In the genomic region with DNA sequence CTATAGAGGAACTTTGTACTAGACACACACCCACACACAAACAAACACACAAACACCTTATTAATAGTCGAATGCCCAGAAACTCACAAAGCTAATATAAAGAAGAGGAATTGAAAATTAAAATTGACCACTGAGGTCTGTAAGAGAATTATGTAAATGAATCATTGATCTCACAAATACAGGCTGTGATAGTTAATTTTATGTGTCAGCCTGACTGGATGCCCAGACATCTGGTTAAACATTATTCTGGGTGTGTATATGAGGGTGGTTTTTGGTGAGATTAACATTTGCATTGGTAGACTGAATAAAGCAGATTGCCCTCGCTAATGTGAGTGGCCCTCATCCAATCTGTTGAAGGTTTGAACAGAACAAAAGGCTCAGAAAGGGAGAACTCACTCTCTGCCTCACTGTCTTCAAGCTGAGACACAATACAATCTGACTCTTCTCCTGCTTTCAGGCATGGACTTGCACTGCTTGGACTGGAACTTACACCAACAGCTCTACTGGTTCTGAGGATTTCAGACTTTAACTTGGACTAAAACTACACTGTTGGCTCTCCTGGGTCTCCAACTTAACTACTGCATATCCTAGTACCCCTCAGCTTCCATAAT, we compare ENCODE assay signal across 19 cellular contexts.
DNase-seq lines count a peak whose midpoint lies in the region; ATAC-seq and TF ChIP-seq lines count a peak whose summit lies in the region.
"Had no signal": no experiment of that assay in that cellular context is flagged by ENCODE, and none has a peak within 500 bp of the region (broad histone marks: within the 10 kb centered on the region; RNA-seq: fewer than 3 reads in every experiment).

No MANE protein-coding gene starts in this region.

- peak; percentile 19 for DNase-seq in fibroblast of the aortic adventitia (ENCODE audit: low read depth)
- DNase-seq in NCI-H146 (lab: John Stamatoyannopoulos, UW) = no peak
- no peak for DNase-seq in SHP77 (lab: John Stamatoyannopoulos, UW)
- no peak for DNase-seq in adrenal gland
- DNase-seq in hypothalamus (lab: John Stamatoyannopoulos, UW) = no peak
- DNase-seq: activated CD8-positive, alpha-beta T cell treated with anti-CD3 and anti-CD28 coated beads, Interleukin-2, amount 10 ng/mL, durations not matched to agents 7 days and 5 days; activated effector memory CD4-positive, alpha-beta T cell treated with Interleukin-2 at 50 U/mL for 16 hours; dorsolateral prefrontal cortex; foreskin fibroblast; mesenchymal stem cell; NCI-H2081; NK-92 treated with Interleukin-12 subunit alpha and Interleukin-12 subunit beta, amount 100 ng/mL, for 24 hours; sigmoid colon; SJCRH30; stimulated activated CD4-positive, alpha-beta T cell treated with anti-CD3 and anti-CD28 coated beads, Interleukin-4, amount 100 ng/mL, for 1 hour; transverse colon had no signal

- H3K4me3 ChIP-seq in fibroblast of the aortic adventitia (ENCODE audit: low read depth, low read length) (no peak overlapping the region), adrenal gland (no peak overlapping the region)
- H3K4me3 ChIP-seq: dorsolateral prefrontal cortex, sigmoid colon, SJCRH30, transverse colon had no signal

- 58 to 79% (median 76%) methylated on average over 2 of the region's 2 CpGs for WGBS in adrenal gland, 4 donors

- ATAC-seq in GM18520 (IDR thresholded peaks at IDR 0.05; ENCODE audit: unreplicated experiment) (peak; percentile 57), GM19468 (IDR thresholded peaks at IDR 0.05; ENCODE audit: extremely low read depth, unreplicated experiment) (peak; percentile 55), HG03175 (IDR thresholded peaks at IDR 0.05; ENCODE audit: unreplicated experiment) (peak; percentile 90)
- ATAC-seq: activated CD8-positive, alpha-beta T cell treated with anti-CD3 and anti-CD28 coated beads, Interleukin-2, amount 10 ng/mL, durations not matched to agents 7 days and 5 days had no signal

- intact Hi-C loops in adrenal gland (cut with DNase I) = no loop called here

- no peaks in the 10 kb centered on the region for H3K27me3 ChIP-seq in adrenal gland
- H3K27me3 ChIP-seq: dorsolateral prefrontal cortex, sigmoid colon, SJCRH30, transverse colon had no signal

- TF ChIP-seq POLR2A in adrenal gland (IDR thresholded peaks at IDR 0.05) = no peak

- no peaks in the 10 kb centered on the region for H3K4me1 ChIP-seq in adrenal gland (replicated peaks in 1 of 2)
- H3K4me1 ChIP-seq: sigmoid colon, SJCRH30, transverse colon had no signal

- H3K27ac ChIP-seq in adrenal gland = no peak overlapping the region
- H3K27ac ChIP-seq: dorsolateral prefrontal cortex, sigmoid colon, SJCRH30, transverse colon had no signal

- no peak for TF ChIP-seq CTCF in fibroblast of the aortic adventitia (IDR thresholded peaks at IDR 0.05; ENCODE audit: insufficient read depth, low read length)
- no peak for TF ChIP-seq CTCF in adrenal gland (IDR thresholded peaks at IDR 0.05)

- no peaks in the 10 kb centered on the region for H3K9me3 ChIP-seq in adrenal gland (replicated peaks in 1 of 3)
- H3K9me3 ChIP-seq: sigmoid colon, SJCRH30, transverse colon had no signal

- no peaks in the 10 kb centered on the region for H3K36me3 ChIP-seq in adrenal gland (replicated peaks in 1 of 2)
- H3K36me3 ChIP-seq: sigmoid colon, SJCRH30, transverse colon had no signal
